9 cellular contexts compared by ENCODE assay signal in the genomic region with DNA sequence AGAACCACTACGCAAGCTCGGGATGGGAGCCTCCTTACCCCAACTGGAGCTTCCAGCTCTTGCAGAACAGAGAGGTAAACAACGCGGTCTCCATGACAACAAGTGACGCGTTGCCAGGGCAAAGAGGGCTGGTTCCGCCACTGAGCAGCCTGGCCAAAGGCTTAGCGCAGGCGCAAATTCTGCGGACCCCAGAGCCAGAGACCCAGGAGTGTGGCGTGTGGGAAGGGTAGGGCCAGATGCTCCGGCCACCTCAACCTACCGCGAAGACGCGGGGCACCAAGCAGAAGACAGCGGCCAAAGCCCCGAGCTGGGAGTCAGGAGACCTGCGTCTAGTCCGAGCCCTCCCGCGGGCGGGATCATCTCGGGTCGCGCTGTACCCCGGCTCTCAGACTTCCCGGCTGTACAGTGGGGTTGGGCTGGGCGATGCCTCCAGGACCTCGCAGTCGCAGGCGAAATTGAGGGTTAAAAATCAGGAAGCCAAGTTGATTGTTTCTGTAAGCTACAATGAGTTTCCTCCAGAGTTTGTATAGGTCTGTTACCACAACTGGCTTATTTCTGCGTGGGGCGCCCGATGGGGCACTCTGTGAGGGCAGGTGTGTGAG. TPM values are rescaled to one million over a fixed set of nuclear protein-coding genes. Genes with fewer than 3 reads are reported as not detected.
DNase-seq lines count a peak whose midpoint lies in the region; ATAC-seq and TF ChIP-seq lines count a peak whose summit lies in the region.
"Had no signal": no experiment of that assay in that cellular context is flagged by ENCODE, and none has a peak within 500 bp of the region (broad histone marks: within the 10 kb centered on the region; RNA-seq: fewer than 3 reads in every experiment).

Gene TEKT1 (minus strand): TSS at position 68 of the 602 bp plus-strand sequence. CDS start 1,353 bp downstream, outside the sequence.

- H2AFZ ChIP-seq in parathyroid adenoma, result no peak within 1 kb of the TSS

- no peak within 1 kb of the TSS for H3K27ac Mint-ChIP-seq in activated naive CD8-positive, alpha-beta T cell treated with anti-CD3 and anti-CD28 coated beads, Interleukin-2, amount 50 U/mL, for 24 hours

- H3K27me3 ChIP-seq in RWPE2 (ENCODE audit: insufficient read depth, poor library complexity, severe bottlenecking) (no peaks in the 10 kb centered on the region), heart left ventricle (peaks cover 4 to 82% (median 46%) of the 10 kb centered on the region in 9 donors), parathyroid adenoma (ENCODE audit: control insufficient read depth, insufficient read depth, low read length) (no peaks in the 10 kb centered on the region), thymus (ENCODE audit: control insufficient read depth, insufficient read depth) (peaks cover 32% of the 10 kb centered on the region)

- H3K9ac ChIP-seq in parathyroid adenoma, result no peak within 1 kb of the TSS

- H3K9me3 Mint-ChIP-seq in activated naive CD8-positive, alpha-beta T cell treated with anti-CD3 and anti-CD28 coated beads, Interleukin-2, amount 50 U/mL, for 24 hours, result no peaks in the 10 kb centered on the region

- no peak within 1 kb of the TSS for H3K27ac ChIP-seq in RWPE2 (ENCODE audit: poor library complexity, severe bottlenecking)
- H3K27ac ChIP-seq in heart left ventricle, result no peak within 1 kb of the TSS
- H3K27ac ChIP-seq in parathyroid adenoma, result no peak within 1 kb of the TSS
- H3K27ac ChIP-seq in thymus (ENCODE audit: low read depth), result no peak within 1 kb of the TSS

- no peaks in the 10 kb centered on the region for H3K36me3 Mint-ChIP-seq in activated naive CD8-positive, alpha-beta T cell treated with anti-CD3 and anti-CD28 coated beads, Interleukin-2, amount 50 U/mL, for 24 hours (ENCODE audit: low read depth)

- H3K9me3 ChIP-seq in RWPE2 (ENCODE audit: severe bottlenecking), result no peaks in the 10 kb centered on the region
- no peaks in the 10 kb centered on the region for H3K9me3 ChIP-seq in heart left ventricle
- no peaks in the 10 kb centered on the region for H3K9me3 ChIP-seq in parathyroid adenoma (ENCODE audit: control insufficient read depth, low read length)
- no peaks in the 10 kb centered on the region for H3K9me3 ChIP-seq in thymus (ENCODE audit: control insufficient read depth)

- TF ChIP-seq POLR2A in heart left ventricle (IDR thresholded peaks at IDR 0.05), result no peak

- intact Hi-C loops in heart left ventricle (cut with DNase I), result loop anchor here in 3 of 10 donors (5.0 to 10.0 kb wide), 3 partner anchors 77 to 173 kb away; partner anchors contain the start of gene XAF1 (in 1 of the 3)

- H3K36me3 ChIP-seq in RWPE2 (ENCODE audit: low read depth) (no peaks in the 10 kb centered on the region), heart left ventricle (no peaks in the 10 kb centered on the region), parathyroid adenoma (ENCODE audit: control insufficient read depth, insufficient read depth, low read length) (no peaks in the 10 kb centered on the region), thymus (ENCODE audit: control insufficient read depth, insufficient read depth) (no peaks in the 10 kb centered on the region)

- ATAC-seq in RWPE2 (ENCODE audit: low read depth) (peak; percentile 97), heart left ventricle (peak in 3 of 4 donors; percentile 81 to 94 (median 81)), GM19467 (IDR thresholded peaks at IDR 0.05; ENCODE audit: unreplicated experiment) (no peak)
- ATAC-seq in activated naive CD8-positive, alpha-beta T cell treated with anti-CD3 and anti-CD28 coated beads, Interleukin-2, amount 50 U/mL, for 24 hours, result peak; percentile 84

- H3K4me1 ChIP-seq in RWPE2 (ENCODE audit: insufficient read depth, poor library complexity, severe bottlenecking), result no peaks in the 10 kb centered on the region
- peaks cover 0 to 11% (median 5%) of the 10 kb centered on the region in 12 donors for H3K4me1 ChIP-seq in heart left ventricle
- no peaks in the 10 kb centered on the region for H3K4me1 ChIP-seq in parathyroid adenoma
- no peaks in the 10 kb centered on the region for H3K4me1 ChIP-seq in thymus (ENCODE audit: control insufficient read depth, insufficient read depth, low read length)

- no peak for TF ChIP-seq CTCF in RWPE2 (IDR thresholded peaks at IDR 0.05; ENCODE audit: poor library complexity, severe bottlenecking)
- no peak for TF ChIP-seq CTCF in heart left ventricle (IDR thresholded peaks at IDR 0.05)
- no peak for TF ChIP-seq CTCF in parathyroid adenoma (IDR thresholded peaks at IDR 0.05)

- peak within 1 kb of the TSS; percentile 73 for H3K4me3 Mint-ChIP-seq in activated naive CD8-positive, alpha-beta T cell treated with anti-CD3 and anti-CD28 coated beads, Interleukin-2, amount 50 U/mL, for 24 hours

- peak within 1 kb of the TSS; percentile 65 for H3K4me2 ChIP-seq in parathyroid adenoma (ENCODE audit: low read length)

- H3K4me3 ChIP-seq in RWPE2 (ENCODE audit: severe bottlenecking) (peak within 1 kb of the TSS; percentile 38), heart left ventricle (peak within 1 kb of the TSS in 10 of 12 donors; percentile 5 to 49 (median 33)), parathyroid adenoma (ENCODE audit: low read depth, low read length) (peak within 1 kb of the TSS; percentile 45), thymus (ENCODE audit: low read length) (peak within 1 kb of the TSS; percentile 17)

- peaks cover 13% of the 10 kb centered on the region for H3K4me1 Mint-ChIP-seq in activated naive CD8-positive, alpha-beta T cell treated with anti-CD3 and anti-CD28 coated beads, Interleukin-2, amount 50 U/mL, for 24 hours

- no peaks in the 10 kb centered on the region for H3K79me2 ChIP-seq in parathyroid adenoma

- DNase-seq in NCI-H2029 (lab: John Stamatoyannopoulos, UW), result peak; percentile 43
- no peak for DNase-seq in NCI-H2029 treated with DMSO at 0.1 percent for 48 hours (lab: John Stamatoyannopoulos, UW)
- peak; percentile 75 for DNase-seq in RWPE2 (ENCODE audit: low spot score)
- DNase-seq in activated naive CD8-positive, alpha-beta T cell treated with anti-CD3 and anti-CD28 coated beads, Interleukin-2, amount 50 U/mL, for 24 hours, result peak; percentile 64
- peak; percentile 66 to 84 (median 69) for DNase-seq in heart left ventricle

- WGBS in heart left ventricle, 4 donors, result 3 to 8% (median 4%) methylated on average over 25 to 35 of the region's 35 CpGs
- WGBS in thymus, result 2% methylated on average over 35 of the region's 35 CpGs

- H3K27me3 Mint-ChIP-seq in activated naive CD8-positive, alpha-beta T cell treated with anti-CD3 and anti-CD28 coated beads, Interleukin-2, amount 50 U/mL, for 24 hours, result peaks cover 49% of the 10 kb centered on the region

RNA-seq across cellular contexts. Expression of gene TEKT1, which starts in this region (rescaled TPM):
- not detected for total RNA-seq in heart left ventricle
- polyA plus RNA-seq in heart left ventricle (not detected), thymus (0.25 TPM)
- polyA plus RNA-seq: BJ had no signal

Comparison
In these comparisons a context has a peak if more than half of its experiments do, and no peak if none do; other contexts are left out.
1. Peak in DNase-seq, ATAC-seq and H3K4me3 ChIP-seq in heart left ventricle; RNA of the gene not detected or under 1 TPM.